In genomic region chr10:133349160-133349568, GRCh38 we compare ENCODE assay signal across 1 cellular context.
A peak's percentile ranks its signal among the peaks of the same experiment; 100 is the strongest.
TF ChIP-seq lines count a peak whose summit lies in the region.

No MANE protein-coding gene starts in this region.

TF ChIP-seq in K562, 482 proteins besides CTCF, POLR2A, EP300 and RAD21 (continues in another document):
- TF ChIP-seq SMARCA5 (IDR thresholded peaks at IDR 0.05) (0 out of 2 replicates have a peak, but pooled peaks have one; percentile 12), SRF (CRISPR knock-in tag; IDR thresholded peaks at IDR 0.05) (no peak), ELF2 (CRISPR knock-in tag; IDR thresholded peaks at IDR 0.05) (no peak), ZNF133 (CRISPR knock-in tag; IDR thresholded peaks at IDR 0.05) (no peak), ZSCAN29 (IDR thresholded peaks at IDR 0.05) (no peak), CXXC5 (CRISPR knock-in tag; IDR thresholded peaks at IDR 0.05) (no peak), SRSF9 (IDR thresholded peaks at IDR 0.05; ENCODE audit: borderline replicate concordance, low read depth, low read length) (no peak), MCM7 (IDR thresholded peaks at IDR 0.05) (no peak), ZFP1 (CRISPR knock-in tag; IDR thresholded peaks at IDR 0.05) (no peak), YBX1 (IDR thresholded peaks at IDR 0.05) (no peak), HES1 (IDR thresholded peaks at IDR 0.05; ENCODE audit: low read depth) (no peak), SMARCE1 (IDR thresholded peaks at IDR 0.05) (no peak), CAMTA2 (CRISPR knock-in tag; conservative IDR thresholded peaks at IDR 0.05) (no peak), CUX1 (CRISPR knock-in tag; IDR thresholded peaks at IDR 0.05) (no peak), TFE3 (CRISPR knock-in tag; IDR thresholded peaks at IDR 0.05) (no peak), SRSF1 (IDR thresholded peaks at IDR 0.05; ENCODE audit: low read depth, low read length) (no peak), CREB3 (tag; conservative IDR thresholded peaks at IDR 0.05; ENCODE audit: low read depth) (no peak), KLF10 (CRISPR knock-in tag; IDR thresholded peaks at IDR 0.05) (no peak), STAG1 (CRISPR knock-in tag; IDR thresholded peaks at IDR 0.05; ENCODE audit: borderline replicate concordance) (no peak), KDM4B (IDR thresholded peaks at IDR 0.05; ENCODE audit: borderline replicate concordance in 2 of 2, low read depth in 1 of 2) (no peak), TAL1 (IDR thresholded peaks at IDR 0.05) (no peak), ZNF707 (CRISPR knock-in tag; conservative IDR thresholded peaks at IDR 0.05) (no peak), RBM14 (IDR thresholded peaks at IDR 0.05; ENCODE audit: borderline replicate concordance, insufficient read depth, low read depth, low read length) (no peak), LEF1 (IDR thresholded peaks at IDR 0.05) (no peak), FOXA1 (IDR thresholded peaks at IDR 0.05; ENCODE audit: borderline replicate concordance) (no peak), POLR2B (IDR thresholded peaks at IDR 0.05; ENCODE audit: low read depth, partially characterized antibody) (peak; percentile 70), ZNF280A (IDR thresholded peaks at IDR 0.05; ENCODE audit: low read depth, partially characterized antibody) (no peak), ELF4 (CRISPR knock-in tag; IDR thresholded peaks at IDR 0.05) (no peak; the same call in 1 of the 2 replicates), XRCC4 (IDR thresholded peaks at IDR 0.05; ENCODE audit: extremely low read depth, insufficient read depth, insufficient read length) (no peak), DPF2 (IDR thresholded peaks at IDR 0.05) (no peak), ZNF77 (CRISPR knock-in tag; IDR thresholded peaks at IDR 0.05) (no peak), ZNF143 (CRISPR knock-in tag; IDR thresholded peaks at IDR 0.05) (no peak), ADNP (tag; IDR thresholded peaks at IDR 0.05) (no peak), HDAC3 (IDR thresholded peaks at IDR 0.05; ENCODE audit: borderline replicate concordance, partially characterized antibody) (no peak), TARDBP (IDR thresholded peaks at IDR 0.05) (peak; percentile 81), FOXJ2 (tag; IDR thresholded peaks at IDR 0.05) (no peak), ZNF24 (IDR thresholded peaks at IDR 0.05) (no peak), EP400 (IDR thresholded peaks at IDR 0.05) (no peak), SAFB (IDR thresholded peaks at IDR 0.05; ENCODE audit: borderline replicate concordance, low read depth, low read length) (no peak), PTRF (tag; IDR thresholded peaks at IDR 0.05) (no peak), GATA2 (CRISPR knock-in tag; IDR thresholded peaks at IDR 0.05) (no peak), BMI1 (IDR thresholded peaks at IDR 0.05; ENCODE audit: low read length) (no peak), POLR2G (IDR thresholded peaks at IDR 0.05; ENCODE audit: low read depth, low read length) (no peak), TAF1 (IDR thresholded peaks at IDR 0.05; ENCODE audit: control insufficient read depth, extremely low read depth, insufficient read depth, low read length, severe bottlenecking) (no peak), SUPT5H (IDR thresholded peaks at IDR 0.05) (peak; percentile 78), ZNF384 (IDR thresholded peaks at IDR 0.05; ENCODE audit: low read depth, low read length) (no peak), BHLHE40 (IDR thresholded peaks at IDR 0.05; ENCODE audit: low read length) (no peak), CHCHD3 (CRISPR knock-in tag; IDR thresholded peaks at IDR 0.05) (no peak), POLR2AphosphoS2 (IDR thresholded peaks at IDR 0.05; ENCODE audit: low read length) (peak; percentile 58; the same call in 1 of the 2 replicates), ZNF354B (CRISPR knock-in tag; IDR thresholded peaks at IDR 0.05) (no peak), ZNF3 (CRISPR knock-in tag; IDR thresholded peaks at IDR 0.05) (no peak), ZNF316 (IDR thresholded peaks at IDR 0.05) (no peak), PPARD (CRISPR knock-in tag; IDR thresholded peaks at IDR 0.05) (no peak), PHF20 (IDR thresholded peaks at IDR 0.05; ENCODE audit: partially characterized antibody) (no peak)
- TF ChIP-seq, protein P1, sequence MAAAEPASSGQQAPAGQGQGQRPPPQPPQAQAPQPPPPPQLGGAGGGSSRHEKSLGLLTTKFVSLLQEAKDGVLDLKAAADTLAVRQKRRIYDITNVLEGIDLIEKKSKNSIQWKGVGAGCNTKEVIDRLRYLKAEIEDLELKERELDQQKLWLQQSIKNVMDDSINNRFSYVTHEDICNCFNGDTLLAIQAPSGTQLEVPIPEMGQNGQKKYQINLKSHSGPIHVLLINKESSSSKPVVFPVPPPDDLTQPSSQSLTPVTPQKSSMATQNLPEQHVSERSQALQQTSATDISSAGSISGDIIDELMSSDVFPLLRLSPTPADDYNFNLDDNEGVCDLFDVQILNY (CRISPR knock-in tag; IDR thresholded peaks at IDR 0.05): no peak
- TF ChIP-seq, protein P2, sequence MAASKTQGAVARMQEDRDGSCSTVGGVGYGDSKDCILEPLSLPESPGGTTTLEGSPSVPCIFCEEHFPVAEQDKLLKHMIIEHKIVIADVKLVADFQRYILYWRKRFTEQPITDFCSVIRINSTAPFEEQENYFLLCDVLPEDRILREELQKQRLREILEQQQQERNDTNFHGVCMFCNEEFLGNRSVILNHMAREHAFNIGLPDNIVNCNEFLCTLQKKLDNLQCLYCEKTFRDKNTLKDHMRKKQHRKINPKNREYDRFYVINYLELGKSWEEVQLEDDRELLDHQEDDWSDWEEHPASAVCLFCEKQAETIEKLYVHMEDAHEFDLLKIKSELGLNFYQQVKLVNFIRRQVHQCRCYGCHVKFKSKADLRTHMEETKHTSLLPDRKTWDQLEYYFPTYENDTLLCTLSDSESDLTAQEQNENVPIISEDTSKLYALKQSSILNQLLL (CRISPR knock-in tag; IDR thresholded peaks at IDR 0.05; ENCODE audit: borderline replicate concordance): no peak
- TF ChIP-seq, protein P3, sequence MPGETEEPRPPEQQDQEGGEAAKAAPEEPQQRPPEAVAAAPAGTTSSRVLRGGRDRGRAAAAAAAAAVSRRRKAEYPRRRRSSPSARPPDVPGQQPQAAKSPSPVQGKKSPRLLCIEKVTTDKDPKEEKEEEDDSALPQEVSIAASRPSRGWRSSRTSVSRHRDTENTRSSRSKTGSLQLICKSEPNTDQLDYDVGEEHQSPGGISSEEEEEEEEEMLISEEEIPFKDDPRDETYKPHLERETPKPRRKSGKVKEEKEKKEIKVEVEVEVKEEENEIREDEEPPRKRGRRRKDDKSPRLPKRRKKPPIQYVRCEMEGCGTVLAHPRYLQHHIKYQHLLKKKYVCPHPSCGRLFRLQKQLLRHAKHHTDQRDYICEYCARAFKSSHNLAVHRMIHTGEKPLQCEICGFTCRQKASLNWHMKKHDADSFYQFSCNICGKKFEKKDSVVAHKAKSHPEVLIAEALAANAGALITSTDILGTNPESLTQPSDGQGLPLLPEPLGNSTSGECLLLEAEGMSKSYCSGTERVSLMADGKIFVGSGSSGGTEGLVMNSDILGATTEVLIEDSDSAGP (CRISPR knock-in tag; IDR thresholded peaks at IDR 0.05): no peak
- TF ChIP-seq, protein P4, sequence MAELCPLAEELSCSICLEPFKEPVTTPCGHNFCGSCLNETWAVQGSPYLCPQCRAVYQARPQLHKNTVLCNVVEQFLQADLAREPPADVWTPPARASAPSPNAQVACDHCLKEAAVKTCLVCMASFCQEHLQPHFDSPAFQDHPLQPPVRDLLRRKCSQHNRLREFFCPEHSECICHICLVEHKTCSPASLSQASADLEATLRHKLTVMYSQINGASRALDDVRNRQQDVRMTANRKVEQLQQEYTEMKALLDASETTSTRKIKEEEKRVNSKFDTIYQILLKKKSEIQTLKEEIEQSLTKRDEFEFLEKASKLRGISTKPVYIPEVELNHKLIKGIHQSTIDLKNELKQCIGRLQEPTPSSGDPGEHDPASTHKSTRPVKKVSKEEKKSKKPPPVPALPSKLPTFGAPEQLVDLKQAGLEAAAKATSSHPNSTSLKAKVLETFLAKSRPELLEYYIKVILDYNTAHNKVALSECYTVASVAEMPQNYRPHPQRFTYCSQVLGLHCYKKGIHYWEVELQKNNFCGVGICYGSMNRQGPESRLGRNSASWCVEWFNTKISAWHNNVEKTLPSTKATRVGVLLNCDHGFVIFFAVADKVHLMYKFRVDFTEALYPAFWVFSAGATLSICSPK (IDR thresholded peaks at IDR 0.05; ENCODE audit: borderline replicate concordance): no peak
- TF ChIP-seq, protein P5, sequence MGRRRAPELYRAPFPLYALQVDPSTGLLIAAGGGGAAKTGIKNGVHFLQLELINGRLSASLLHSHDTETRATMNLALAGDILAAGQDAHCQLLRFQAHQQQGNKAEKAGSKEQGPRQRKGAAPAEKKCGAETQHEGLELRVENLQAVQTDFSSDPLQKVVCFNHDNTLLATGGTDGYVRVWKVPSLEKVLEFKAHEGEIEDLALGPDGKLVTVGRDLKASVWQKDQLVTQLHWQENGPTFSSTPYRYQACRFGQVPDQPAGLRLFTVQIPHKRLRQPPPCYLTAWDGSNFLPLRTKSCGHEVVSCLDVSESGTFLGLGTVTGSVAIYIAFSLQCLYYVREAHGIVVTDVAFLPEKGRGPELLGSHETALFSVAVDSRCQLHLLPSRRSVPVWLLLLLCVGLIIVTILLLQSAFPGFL (CRISPR knock-in tag; IDR thresholded peaks at IDR 0.05): no peak
